In genomic region chr1:186188004-186188539, GRCh38 we compare ENCODE assay signal across 1 cellular context.
TF ChIP-seq lines count a peak whose summit lies in the region.

No MANE protein-coding gene starts in this region.

TF ChIP-seq in K562, 482 proteins besides CTCF, POLR2A, EP300 and RAD21 (continued from another document):
- TF ChIP-seq SMAD4 (CRISPR knock-in tag; conservative IDR thresholded peaks at IDR 0.05) (0 out of 2 replicates have a peak, but pooled peaks have one; percentile 23), SMARCA4 (IDR thresholded peaks at IDR 0.05) (peak; percentile 42; the same call in 1 of the 2 replicates), ZNF695 (CRISPR knock-in tag; IDR thresholded peaks at IDR 0.05) (no peak), MEF2A (IDR thresholded peaks at IDR 0.05; ENCODE audit: control insufficient read depth, low read depth, low read length) (no peak), ATF3 (IDR thresholded peaks at IDR 0.05) (peak; percentile 71), ATF3 (CRISPR knock-in tag; conservative IDR thresholded peaks at IDR 0.05) (no peak), TCF3 (CRISPR knock-in tag; IDR thresholded peaks at IDR 0.05) (0 out of 2 replicates have a peak, but pooled peaks have one; percentile 15), FOSL1 (tag; conservative IDR thresholded peaks at IDR 0.05) (peak; percentile 92), AFF4 (CRISPR knock-in tag; IDR thresholded peaks at IDR 0.05) (no peak), HBP1 (CRISPR knock-in tag; IDR thresholded peaks at IDR 0.05) (no peak), RBM34 (IDR thresholded peaks at IDR 0.05; ENCODE audit: borderline replicate concordance, insufficient read depth, low read length) (no peak), JUND (IDR thresholded peaks at IDR 0.05; ENCODE audit: borderline replicate concordance, low read depth, low read length) (peak; percentile 59; the same call in 1 of the 2 replicates), JUND (tag; IDR thresholded peaks at IDR 0.05; ENCODE audit: borderline replicate concordance, low read depth, low read length) (peak; percentile 81; the same call in 2 of the 3 replicates), ZZZ3 (IDR thresholded peaks at IDR 0.05) (no peak), PBX2 (CRISPR knock-in tag; IDR thresholded peaks at IDR 0.05; ENCODE audit: low read depth) (no peak), PBX2 (tag; conservative IDR thresholded peaks at IDR 0.05; ENCODE audit: low read depth) (peak; percentile 78), PTRF (tag; IDR thresholded peaks at IDR 0.05) (no peak), DPF2 (IDR thresholded peaks at IDR 0.05) (0 out of 2 replicates have a peak, but pooled peaks have one; percentile 26)
TF ChIP-seq in K562: peak in this region for 10.
